14 cellular contexts compared by ENCODE assay signal in genomic region chr7:75889223-75889825, GRCh38. TPM values are rescaled to one million over a fixed set of nuclear protein-coding genes. Genes with fewer than 3 reads are reported as not detected.
A peak's percentile ranks its signal among the peaks of the same experiment; 100 is the strongest.
DNase-seq lines count a peak whose midpoint lies in the region; ATAC-seq, FAIRE-seq and TF ChIP-seq lines count a peak whose summit lies in the region.
"Had no signal": no experiment of that assay in that cellular context is flagged by ENCODE, and none has a peak within 500 bp of the region (broad histone marks: within the 10 kb centered on the region; RNA-seq: fewer than 3 reads in every experiment).

No MANE protein-coding gene starts in this region.

- no peaks in the 10 kb centered on the region for H3K27me3 ChIP-seq in H9 (ENCODE audit: insufficient read depth, low read length)
- H3K27me3 ChIP-seq in astrocyte (ENCODE audit: insufficient read depth, low read length), result no peaks in the 10 kb centered on the region
- H3K27me3 ChIP-seq in neuronal stem cell (ENCODE audit: control insufficient read depth in 3 of 3, insufficient read depth in 3 of 3, low read depth in 1 of 3, low read length in 3 of 3), result no peaks in the 10 kb centered on the region
- H3K27me3 ChIP-seq: BE2C, brain microvascular endothelial cell had no signal

- DNase-seq in DMS 273 (lab: John Stamatoyannopoulos, UW; ENCODE audit: unreplicated experiment) (peak; percentile 84), H9 (no peak), astrocyte (ENCODE audit: low read depth) (no peak), neuronal stem cell (ENCODE audit: low spot score) (no peak), mesenteric fat pad (ENCODE audit: low spot score) (no peak), epidermal melanocyte (ENCODE audit: insufficient read length, low spot score) (no peak)
- DNase-seq: BE2C; effector CD4-positive, alpha-beta T cell; left colon; NCI-H187; WERI-Rb-1 had no signal

- no peaks in the 10 kb centered on the region for H3K23me2 ChIP-seq in H9 (ENCODE audit: insufficient read length, low read depth, low read length, poor library complexity, severe bottlenecking)

- H2BK20ac ChIP-seq in H9 (ENCODE audit: low read depth, low read length, poor library complexity, severe bottlenecking), result no peak overlapping the region

- H3K23ac ChIP-seq in H9 (ENCODE audit: insufficient read length, low read depth, low read length) (no peak overlapping the region), neuronal stem cell (ENCODE audit: low read depth, low read length, poor library complexity) (peak overlapping the region; percentile 74)

- H2BK120ac ChIP-seq in H9 (ENCODE audit: low read depth, low read length, poor library complexity, severe bottlenecking) (no peak overlapping the region), neuronal stem cell (ENCODE audit: low read depth, low read length) (no peak overlapping the region)

- TF ChIP-seq CTCF in H9 (conservative IDR thresholded peaks at IDR 0.05) (no peak), astrocyte (IDR thresholded peaks at IDR 0.05; ENCODE audit: insufficient read depth, low read depth, low read length) (no peak)

- no peaks in the 10 kb centered on the region for H3K9me3 ChIP-seq in H9 (ENCODE audit: control insufficient read depth, low read depth, low read length)
- H3K9me3 ChIP-seq in astrocyte (ENCODE audit: insufficient read depth, low read depth, low read length), result no peaks in the 10 kb centered on the region
- no peaks in the 10 kb centered on the region for H3K9me3 ChIP-seq in neuronal stem cell (replicated peaks in 1 of 2; ENCODE audit: control insufficient read depth in 2 of 2, insufficient read depth in 1 of 2, low read depth in 1 of 2, low read length in 2 of 2)
- H3K9me3 ChIP-seq: BE2C had no signal

- H2AK5ac ChIP-seq in H9 (ENCODE audit: insufficient read length, low read length) (no peak overlapping the region), neuronal stem cell (ENCODE audit: low read depth, low read length) (peak overlapping the region; percentile 27)

- H2BK5ac ChIP-seq in H9 (ENCODE audit: insufficient read length, low read length), result no peak overlapping the region
- H2BK5ac ChIP-seq in neuronal stem cell (ENCODE audit: low read length), result no peak overlapping the region

- no peak overlapping the region for H3K14ac ChIP-seq in H9 (ENCODE audit: insufficient read depth, low read length)
- H3K14ac ChIP-seq in neuronal stem cell (ENCODE audit: low read length), result no peak overlapping the region

- H3K4me2 ChIP-seq in H9 (ENCODE audit: insufficient read depth, insufficient read length, low read length) (no peak overlapping the region), astrocyte (ENCODE audit: low read length) (peak overlapping the region; percentile 46), neuronal stem cell (ENCODE audit: insufficient read depth, low read length, poor library complexity, severe bottlenecking) (no peak overlapping the region)
- H3K4me2 ChIP-seq: smooth muscle cell had no signal

- H3K4me3 Mint-ChIP-seq in H9 (no peak overlapping the region; a peak in 1 of 5 replicates), astrocyte (ENCODE audit: unreplicated experiment) (no peak overlapping the region)

- H4K8ac ChIP-seq in H9 (replicated peaks; ENCODE audit: insufficient read length, low read depth, low read length), result no peak overlapping the region
- no peak overlapping the region for H4K8ac ChIP-seq in neuronal stem cell (ENCODE audit: low read depth, low read length)

- H2AFZ ChIP-seq in H9 (ENCODE audit: low read length), result no peak overlapping the region
- no peak overlapping the region for H2AFZ ChIP-seq in astrocyte (ENCODE audit: low read depth, low read length)
- H2AFZ ChIP-seq in neuronal stem cell (ENCODE audit: low read length), result no peak overlapping the region

- H3K36me3 Mint-ChIP-seq in H9 (ENCODE audit: insufficient read depth in 1 of 3, low read depth in 3 of 3) (peaks cover 29 to 44% (median 41%) of the 10 kb centered on the region in 3 experiments), astrocyte (ENCODE audit: low read depth, unreplicated experiment) (peaks cover 27% of the 10 kb centered on the region)

- H2BK12ac ChIP-seq in H9 (ENCODE audit: insufficient read length, low read depth, low read length) (no peak overlapping the region), neuronal stem cell (ENCODE audit: low read length) (peak overlapping the region; percentile 5)

- H4K91ac ChIP-seq in H9 (ENCODE audit: insufficient read length, low read depth, low read length) (no peak overlapping the region), neuronal stem cell (ENCODE audit: low read depth, low read length, poor library complexity) (no peak overlapping the region)

- peaks cover 12% of the 10 kb centered on the region for H3K36me3 ChIP-seq in astrocyte (ENCODE audit: insufficient read depth, low read length)
- peaks cover 37 to 57% of the 10 kb centered on the region in 2 donors for H3K36me3 ChIP-seq in neuronal stem cell (replicated peaks in 1 of 2; ENCODE audit: control insufficient read depth in 2 of 2, insufficient read depth in 2 of 2, low read length in 2 of 2)

- no peak overlapping the region for H3K9ac ChIP-seq in H9 (ENCODE audit: extremely low read depth, insufficient read length, low read length)
- peak overlapping the region; percentile 30 for H3K9ac ChIP-seq in astrocyte (ENCODE audit: low read length)
- no peak overlapping the region for H3K9ac ChIP-seq in neuronal stem cell (ENCODE audit: low read depth, low read length, poor library complexity)

- H3K9me3 Mint-ChIP-seq in H9 (no peaks in the 10 kb centered on the region), astrocyte (ENCODE audit: unreplicated experiment) (no peaks in the 10 kb centered on the region)

- H3K4ac ChIP-seq in H9 (ENCODE audit: low read depth, low read length) (no peak overlapping the region), neuronal stem cell (ENCODE audit: low read length) (no peak overlapping the region)

- H3K79me2 ChIP-seq in H9 (ENCODE audit: insufficient read depth, low read length) (no peaks in the 10 kb centered on the region), astrocyte (ENCODE audit: insufficient read depth, low read length) (no peaks in the 10 kb centered on the region)

- H3K79me1 ChIP-seq in H9 (ENCODE audit: insufficient read depth, low read depth, low read length, poor library complexity, severe bottlenecking), result no peaks in the 10 kb centered on the region
- peaks cover 4% of the 10 kb centered on the region for H3K79me1 ChIP-seq in neuronal stem cell (ENCODE audit: low read depth, low read length)

- H2BK15ac ChIP-seq in H9 (ENCODE audit: low read depth, low read length) (no peak overlapping the region), neuronal stem cell (ENCODE audit: low read length) (no peak overlapping the region)

- ATAC-seq in GM19455 (IDR thresholded peaks at IDR 0.05; ENCODE audit: unreplicated experiment), result no peak
- ATAC-seq: left colon had no signal

- H3K18ac ChIP-seq in H9 (ENCODE audit: insufficient read length, low read depth, low read length), result no peak overlapping the region
- H3K18ac ChIP-seq in neuronal stem cell (ENCODE audit: low read length), result no peak overlapping the region

- H3K27me3 Mint-ChIP-seq in H9 (ENCODE audit: low read depth), result no peaks in the 10 kb centered on the region; the same call in 1 of the 2 replicates
- H3K27me3 Mint-ChIP-seq in astrocyte (ENCODE audit: low read depth, unreplicated experiment), result no peaks in the 10 kb centered on the region

- H4K20me1 ChIP-seq in H9 (ENCODE audit: control insufficient read depth, insufficient read depth, insufficient read length) (no peaks in the 10 kb centered on the region), astrocyte (ENCODE audit: insufficient read depth, low read length) (peaks cover 4% of the 10 kb centered on the region)

- no CpG with 5 or more reads among the region's 11 CpGs for WGBS in H9 (ENCODE audit: extremely low coverage, insufficient read length, low lambda C conversion rate)
- no CpG with 5 or more reads among the region's 11 CpGs for WGBS in neuronal stem cell (ENCODE audit: extremely low coverage in 2 of 2, insufficient read length in 2 of 2, insufficient replicate concordance in 1 of 2), 2 donors

- no peak overlapping the region for H3T11ph ChIP-seq in H9 (ENCODE audit: low read length)

- H4K5ac ChIP-seq in H9 (ENCODE audit: insufficient read length, low read depth, low read length), result no peak overlapping the region

- H3K27ac ChIP-seq in H9 (ENCODE audit: insufficient read length, low read depth, low read length) (no peak overlapping the region), astrocyte (ENCODE audit: low read depth, low read length) (no peak overlapping the region), neuronal stem cell (replicated peaks; ENCODE audit: low read length) (no peak overlapping the region)
- H3K27ac ChIP-seq: brain microvascular endothelial cell, WERI-Rb-1 had no signal

- H3K56ac ChIP-seq in H9 (ENCODE audit: insufficient read length, low read depth, low read length), result no peak overlapping the region

- no peak overlapping the region for H3K4me3 ChIP-seq in astrocyte (ENCODE audit: insufficient read depth, low read depth, low read length)
- no peak overlapping the region for H3K4me3 ChIP-seq in neuronal stem cell (ENCODE audit: low read length in 2 of 2)
- H3K4me3 ChIP-seq: smooth muscle cell had no signal

- no peak for FAIRE-seq in astrocyte (lab: Jason Lieb, UNC)

- H3K4me1 ChIP-seq in H9 (ENCODE audit: insufficient read depth, low read length) (no peaks in the 10 kb centered on the region), astrocyte (ENCODE audit: insufficient read depth, low read length) (peaks cover 13% of the 10 kb centered on the region), neuronal stem cell (ENCODE audit: control insufficient read depth in 2 of 2, insufficient read depth in 1 of 2, low read depth in 1 of 2, low read length in 2 of 2) (peaks cover 0 to 5% of the 10 kb centered on the region in 2 donors)
- H3K4me1 ChIP-seq: BE2C had no signal

- peaks cover 2 to 3% of the 10 kb centered on the region in 2 experiments; a peak in 2 of 4 replicates for H3K4me1 Mint-ChIP-seq in H9
- peaks cover 2% of the 10 kb centered on the region for H3K4me1 Mint-ChIP-seq in astrocyte (ENCODE audit: low read depth, unreplicated experiment)

- peak overlapping the region in 2 of 3 experiments; percentile 9 to 39; a peak in 2 of 7 replicates for H3K27ac Mint-ChIP-seq in H9
- H3K27ac Mint-ChIP-seq in astrocyte (ENCODE audit: unreplicated experiment), result no peak overlapping the region

RNA-seq across cellular contexts. Expression of gene RHBDD2, which starts 10.5 kb away (rescaled TPM):
- total RNA-seq in H9 (2021), result 27.6 and 30.0 TPM in 2 replicates
- total RNA-seq in astrocyte, result 54.7 and 55.0 TPM in 2 replicates
- 74.0 TPM for polyA plus RNA-seq in neuronal stem cell (2013, experiment 1 of 2)
- 73.5 TPM for polyA plus RNA-seq in neuronal stem cell (2013, experiment 2 of 2)
- total RNA-seq in mesenteric fat pad, result 78.3 TPM

RNA-seq across cellular contexts. Expression of gene POR, which starts 25.6 kb away (rescaled TPM):
- 125 and 128 TPM in 2 replicates for total RNA-seq in H9 (2021)
- 73.6 and 74.1 TPM in 2 replicates for total RNA-seq in astrocyte
- 61.0 TPM for polyA plus RNA-seq in neuronal stem cell (2013, experiment 1 of 2)
- polyA plus RNA-seq in neuronal stem cell (2013, experiment 2 of 2), result 62.9 TPM
- 507 TPM for total RNA-seq in mesenteric fat pad
